ENCODE assay signal across 23 cellular contexts in the genomic region with DNA sequence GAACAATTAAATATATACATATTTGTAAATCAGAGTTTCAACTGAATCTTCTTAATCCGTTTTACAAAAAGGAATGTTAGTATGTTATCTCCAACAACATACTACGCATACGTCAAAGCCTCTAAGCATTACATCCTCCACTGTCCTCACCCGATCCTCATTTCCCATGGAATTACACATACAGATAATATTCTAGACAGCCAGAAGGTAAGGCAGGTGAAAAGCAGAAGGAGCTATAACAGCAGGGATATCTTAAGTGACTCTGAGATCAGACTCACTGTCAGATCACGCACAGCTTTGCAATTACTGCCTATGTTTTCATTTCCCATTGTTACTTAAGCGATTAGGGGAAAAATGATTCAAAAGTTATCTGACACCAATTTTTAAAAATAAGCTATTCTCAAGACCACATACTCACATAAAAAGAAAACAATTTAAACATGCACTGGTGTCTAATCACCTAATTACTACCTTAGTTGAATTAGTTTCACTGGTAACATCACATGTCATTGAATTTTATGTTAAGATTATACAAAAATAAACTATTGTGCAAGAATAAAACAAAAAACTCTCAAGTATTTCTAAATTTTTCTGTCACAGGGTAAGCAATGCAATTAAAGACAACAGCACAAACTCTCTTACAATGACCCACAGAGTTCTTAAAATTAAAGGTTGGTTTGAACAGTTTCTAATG.
DNase-seq lines count a peak whose midpoint lies in the region; TF ChIP-seq lines count a peak whose summit lies in the region.
"Had no signal": no experiment of that assay in that cellular context is flagged by ENCODE, and none has a peak within 500 bp of the region (broad histone marks: within the 10 kb centered on the region; RNA-seq: fewer than 3 reads in every experiment).

No MANE protein-coding gene starts in this region.

- H4K91ac ChIP-seq in neuronal stem cell (ENCODE audit: low read depth, low read length, poor library complexity): no peak overlapping the region

- DNase-seq in cardiac muscle cell (ENCODE audit: low read depth in 1 of 2, low spot score in 1 of 2): peak in 1 of 2 donors; percentile 50
- DNase-seq in cardiac septum (ENCODE audit: low spot score): no peak
- peak; percentile 13 for DNase-seq in WERI-Rb-1
- DNase-seq in fibroblast of pulmonary artery (ENCODE audit: low read depth): peak; percentile 36
- DNase-seq in smooth muscle cell (lab: John Stamatoyannopoulos, UW; ENCODE audit: unreplicated experiment): no peak
- DNase-seq in activated CD4-positive, CD25-positive, alpha-beta regulatory T cell treated with anti-CD3 and anti-CD28 coated beads, Interleukin-2, amount 50 U/mL, for 72 hours: no peak
- no peak for DNase-seq in NOMO-1 (lab: John Stamatoyannopoulos, UW; ENCODE audit: unreplicated experiment in 2 of 2)
- no peak for DNase-seq in neuronal stem cell (ENCODE audit: low spot score)
- DNase-seq: activated CD4-positive, alpha-beta T cell treated with anti-CD3 and anti-CD28 coated beads for 4 hours; activated naive CD8-positive, alpha-beta T cell treated with anti-CD3 and anti-CD28 coated beads for 36 hours; BE2C; esophagus squamous epithelium; midbrain; MV-4-11; naive B cell; NCI-H187 treated with DMSO at 0.1 percent for 48 hours; NCI-H345; Peyer's patch; SHP77; stimulated activated CD4-positive, alpha-beta T cell treated with anti-CD3 and anti-CD28 coated beads, Interleukin-4, amount 100 ng/mL, for 24 hours; T-helper 9 cell; transverse colon had no signal

- H3K4me3 ChIP-seq in cardiac muscle cell (no peak overlapping the region), WERI-Rb-1 (ENCODE audit: low read depth, low read length) (no peak overlapping the region), fibroblast of pulmonary artery (replicated peaks; ENCODE audit: low read depth, low read length) (no peak overlapping the region), smooth muscle cell (no peak overlapping the region), neuronal stem cell (ENCODE audit: low read length in 2 of 2) (no peak overlapping the region)
- H3K4me3 ChIP-seq: esophagus squamous epithelium, HAP-1, Peyer's patch, transverse colon had no signal

- H3K4me1 ChIP-seq in cardiac muscle cell (ENCODE audit: low read depth) (peaks cover 51% of the 10 kb centered on the region), smooth muscle cell (ENCODE audit: low read depth) (peaks cover 71% of the 10 kb centered on the region), neuronal stem cell (ENCODE audit: control insufficient read depth in 2 of 2, insufficient read depth in 1 of 2, low read depth in 1 of 2, low read length in 2 of 2) (peaks cover 0 to 10% of the 10 kb centered on the region in 2 donors)

- H4K8ac ChIP-seq in neuronal stem cell (ENCODE audit: low read depth, low read length): no peak overlapping the region

- intact Hi-C loops in cardiac septum (cut with DNase I): no loop called here

- H3K36me3 ChIP-seq in cardiac muscle cell: no peaks in the 10 kb centered on the region
- H3K36me3 ChIP-seq in WERI-Rb-1: peaks cover 2% of the 10 kb centered on the region; the same call in 1 of the 2 replicates
- H3K36me3 ChIP-seq in smooth muscle cell (ENCODE audit: low read depth): no peaks in the 10 kb centered on the region
- peaks cover 0 to 14% of the 10 kb centered on the region in 2 donors for H3K36me3 ChIP-seq in neuronal stem cell (replicated peaks in 1 of 2; ENCODE audit: control insufficient read depth in 2 of 2, insufficient read depth in 2 of 2, low read length in 2 of 2)
- H3K36me3 ChIP-seq: BE2C, esophagus squamous epithelium, HAP-1, Peyer's patch, transverse colon had no signal

- H3K9me3 ChIP-seq in cardiac muscle cell (ENCODE audit: low read depth) (no peaks in the 10 kb centered on the region), WERI-Rb-1 (ENCODE audit: severe bottlenecking) (no peaks in the 10 kb centered on the region), smooth muscle cell (replicated peaks; ENCODE audit: low read depth) (no peaks in the 10 kb centered on the region), neuronal stem cell (replicated peaks in 1 of 2; ENCODE audit: control insufficient read depth in 2 of 2, insufficient read depth in 1 of 2, low read depth in 1 of 2, low read length in 2 of 2) (peaks cover 0 to 14% of the 10 kb centered on the region in 2 donors)
- H3K9me3 ChIP-seq: BE2C, esophagus squamous epithelium, HAP-1, Peyer's patch, transverse colon had no signal

- no peak overlapping the region for H2AFZ ChIP-seq in smooth muscle cell (ENCODE audit: low read depth)
- no peak overlapping the region for H2AFZ ChIP-seq in neuronal stem cell (ENCODE audit: low read length)

- peaks cover 2% of the 10 kb centered on the region for H3K79me1 ChIP-seq in neuronal stem cell (ENCODE audit: low read depth, low read length)

- H3K27me3 ChIP-seq in cardiac muscle cell (no peaks in the 10 kb centered on the region), WERI-Rb-1 (ENCODE audit: insufficient read depth, low read depth, severe bottlenecking) (no peaks in the 10 kb centered on the region), smooth muscle cell (ENCODE audit: low read depth) (no peaks in the 10 kb centered on the region), neuronal stem cell (ENCODE audit: control insufficient read depth in 3 of 3, insufficient read depth in 3 of 3, low read depth in 1 of 3, low read length in 3 of 3) (no peaks in the 10 kb centered on the region)
- H3K27me3 ChIP-seq: BE2C, esophagus squamous epithelium, Peyer's patch, transverse colon had no signal

- H3K23ac ChIP-seq in neuronal stem cell (ENCODE audit: low read depth, low read length, poor library complexity): no peak overlapping the region

- peak overlapping the region; percentile 21 for H3K9ac ChIP-seq in smooth muscle cell (ENCODE audit: low read depth)
- no peak overlapping the region for H3K9ac ChIP-seq in neuronal stem cell (ENCODE audit: low read depth, low read length, poor library complexity)

- H3K18ac ChIP-seq in neuronal stem cell (ENCODE audit: low read length): no peak overlapping the region

- no peak for TF ChIP-seq CTCF in cardiac muscle cell (IDR thresholded peaks at IDR 0.05; ENCODE audit: low read depth, low read length)
- TF ChIP-seq CTCF in WERI-Rb-1 (IDR thresholded peaks at IDR 0.05; ENCODE audit: low read depth, low read length): no peak
- TF ChIP-seq CTCF in fibroblast of pulmonary artery (IDR thresholded peaks at IDR 0.05; ENCODE audit: low read length, missing control alignments): no peak
- no peak for TF ChIP-seq CTCF in smooth muscle cell (IDR thresholded peaks at IDR 0.05; ENCODE audit: borderline replicate concordance, insufficient read depth, poor library complexity, severe bottlenecking)

- H3K79me2 ChIP-seq in smooth muscle cell (ENCODE audit: low read depth): peaks cover 100% of the 10 kb centered on the region

- no peak overlapping the region for H2BK5ac ChIP-seq in neuronal stem cell (ENCODE audit: low read length)

- no peak overlapping the region for H2BK12ac ChIP-seq in neuronal stem cell (ENCODE audit: low read length)

- H3K14ac ChIP-seq in neuronal stem cell (ENCODE audit: low read length): no peak overlapping the region

- no peak overlapping the region for H2BK15ac ChIP-seq in neuronal stem cell (ENCODE audit: low read length)

- peaks cover 100% of the 10 kb centered on the region for H4K20me1 ChIP-seq in smooth muscle cell (ENCODE audit: low read depth)

- peak overlapping the region; percentile 63 for H3K27ac ChIP-seq in cardiac muscle cell
- H3K27ac ChIP-seq in WERI-Rb-1: no peak overlapping the region
- H3K27ac ChIP-seq in smooth muscle cell (ENCODE audit: low read depth): peak overlapping the region; percentile 71
- H3K27ac ChIP-seq in neuronal stem cell (replicated peaks; ENCODE audit: low read length): no peak overlapping the region
- H3K27ac ChIP-seq: esophagus squamous epithelium, Peyer's patch, transverse colon had no signal

- no peak overlapping the region for H2AK5ac ChIP-seq in neuronal stem cell (ENCODE audit: low read depth, low read length)

- H3F3A ChIP-seq in smooth muscle cell (ENCODE audit: low read depth): peaks cover 20% of the 10 kb centered on the region

- WGBS in smooth muscle cell (ENCODE audit: low lambda C conversion rate): 59% methylated on average over 6 of the region's 6 CpGs
- no CpG with 5 or more reads among the region's 6 CpGs for WGBS in neuronal stem cell (ENCODE audit: extremely low coverage in 2 of 2, insufficient read length in 2 of 2, insufficient replicate concordance in 1 of 2), 2 donors

- H3K4ac ChIP-seq in neuronal stem cell (ENCODE audit: low read length): no peak overlapping the region

- peak overlapping the region; percentile 79 for H3K4me2 ChIP-seq in smooth muscle cell
- no peak overlapping the region for H3K4me2 ChIP-seq in neuronal stem cell (ENCODE audit: insufficient read depth, low read length, poor library complexity, severe bottlenecking)

- no peak overlapping the region for H2BK120ac ChIP-seq in neuronal stem cell (ENCODE audit: low read depth, low read length)

Comparison
In these comparisons a context has a peak if more than half of its experiments do, and no peak if none do; other contexts are left out.
1. DNase-seq: peak in WERI-Rb-1 (single experiment) and fibroblast of pulmonary artery (single experiment); none in cardiac septum (single experiment), smooth muscle cell (single experiment), activated CD4-positive, CD25-positive, alpha-beta regulatory T cell treated with anti-CD3 and anti-CD28 coated beads, Interleukin-2, amount 50 U/mL, for 72 hours (single experiment), NOMO-1 (0 of 2) and neuronal stem cell (single experiment).
2. H3K27ac ChIP-seq: peak in cardiac muscle cell (single experiment) and smooth muscle cell (single experiment); none in WERI-Rb-1 (single experiment) and neuronal stem cell (single experiment).